30 cellular contexts compared by ENCODE assay signal in the genomic region with DNA sequence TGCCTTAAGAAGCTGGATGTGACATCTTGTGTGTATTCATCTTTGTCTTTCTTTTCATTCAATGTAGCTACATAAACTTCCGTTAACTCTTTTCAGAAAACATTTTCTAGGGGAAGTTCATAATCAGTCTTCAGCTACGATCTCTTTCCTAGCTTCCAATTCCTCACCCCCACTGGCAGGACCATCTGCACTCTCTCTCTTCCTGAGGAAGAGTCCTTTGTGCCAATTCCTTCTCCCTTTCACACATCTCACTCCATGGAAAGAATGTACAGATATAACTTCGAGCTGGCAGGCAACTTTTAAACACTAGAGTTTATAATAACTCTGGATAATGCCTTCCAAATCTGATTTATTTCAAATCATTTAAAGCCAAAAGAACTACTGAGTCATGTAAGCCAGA.
"Had no signal": no experiment of that assay in that cellular context is flagged by ENCODE, and none has a peak within 500 bp of the region (broad histone marks: within the 10 kb centered on the region; RNA-seq: fewer than 3 reads in every experiment).

No MANE protein-coding gene starts in this region.

- H3K27me3 Mint-ChIP-seq: activated CD4-positive, alpha-beta memory T cell treated with anti-CD3 and anti-CD28 coated beads for 36 hours; activated CD4-positive, alpha-beta T cell treated with anti-CD3 and anti-CD28 coated beads, Interleukin-2, amount 10 ng/mL, durations not matched to agents 24 days and 14 days; activated CD8-positive, alpha-beta memory T cell treated with anti-CD3 and anti-CD28 coated beads, Interleukin-2, amount 10 ng/mL, durations not matched to agents 7 days and 5 days; activated naive CD4-positive, alpha-beta T cell treated with anti-CD3 and anti-CD28 coated beads, Interleukin-2, amount 10 ng/mL, durations not matched to agents 7 days and 5 days; activated naive CD8-positive, alpha-beta T cell; central memory CD8-positive, alpha-beta T cell; dendritic cell treated with granulocyte-macrophage colony-stimulating factor and Interleukin-4, amounts not matched to agents 40 ng/mL and 50 ng/mL, for 4 days; T-cell had no signal

- H3K4me1 Mint-ChIP-seq: activated CD4-positive, alpha-beta T cell treated with anti-CD3 and anti-CD28 coated beads for 36 hours; activated CD4-positive, alpha-beta T cell treated with anti-CD3 and anti-CD28 coated beads, Interleukin-2, amount 10 ng/mL, durations not matched to agents 24 days and 14 days; activated CD8-positive, alpha-beta memory T cell treated with anti-CD3 and anti-CD28 coated beads, Interleukin-2, amount 10 ng/mL, durations not matched to agents 7 days and 5 days; activated naive CD4-positive, alpha-beta T cell treated with anti-CD3 and anti-CD28 coated beads, Interleukin-2, amount 10 ng/mL, durations not matched to agents 7 days and 5 days; central memory CD8-positive, alpha-beta T cell; T-cell had no signal

- H3K36me3 ChIP-seq: brain microvascular endothelial cell, colonic mucosa had no signal

- H3K4me1 ChIP-seq: colonic mucosa had no signal

- H3K9me3 ChIP-seq: colonic mucosa had no signal

- H3K9me3 Mint-ChIP-seq: activated T-helper 1 cell treated with anti-CD3 and anti-CD28 coated beads, Interleukin-12 subunit alpha, Interleukin-12 subunit beta, Interleukin-2, Interleukin-4 antibody, amounts not matched to agents 30 ng/mL and 10 ng/mL and 1 ng/mL, durations not matched to agents 14 hours and 24 hours and 36 hours; activated T-helper 2 cell treated with anti-CD3 and anti-CD28 coated beads, Interferon-gamma antibody, Interleukin-2, Interleukin-4, amounts not matched to agents 10 μg/mL and 5 μg/mL and 100 μg/mL, durations not matched to agents 14 hours and 24 hours and 36 hours; endodermal cell had no signal

- DNase-seq: activated CD4-positive, alpha-beta memory T cell treated with anti-CD3 and anti-CD28 coated beads for 36 hours; activated CD4-positive, alpha-beta T cell treated with anti-CD3 and anti-CD28 coated beads for 36 hours; activated CD4-positive, alpha-beta T cell treated with anti-CD3 and anti-CD28 coated beads, Interleukin-2, amount 10 ng/mL, durations not matched to agents 24 days and 14 days; activated CD4-positive, CD25-positive, alpha-beta regulatory T cell; activated CD4-positive, CD25-positive, alpha-beta regulatory T cell treated with anti-CD3 and anti-CD28 coated beads, Interleukin-2, amount 50 U/mL, for 72 hours; activated CD8-positive, alpha-beta memory T cell treated with anti-CD3 and anti-CD28 coated beads, Interleukin-2, amount 10 ng/mL, durations not matched to agents 7 days and 5 days; activated CD8-positive, alpha-beta memory T cell treated with anti-CD3 and anti-CD28 coated beads, Interleukin-2, amount 50 U/mL, for 4 hours; activated CD8-positive, alpha-beta T cell treated with anti-CD3 and anti-CD28 coated beads, Interleukin-2, amount 10 ng/mL, durations not matched to agents 7 days and 5 days; activated effector memory CD4-positive, alpha-beta T cell treated with anti-CD3 and anti-CD28 coated beads, Interleukin-2, amount 50 U/mL, for 16 hours; activated naive CD4-positive, alpha-beta T cell treated with anti-CD3 and anti-CD28 coated beads, Interleukin-2, amount 10 ng/mL, durations not matched to agents 7 days and 5 days; activated T-cell treated with anti-CD3 and anti-CD28 coated beads, Interleukin-2, amount 50 U/mL, for 1 hour; activated T-cell treated with anti-CD3 and anti-CD28 coated beads, Interleukin-2, amount 50 U/mL, for 48 hours; amniotic stem cell; brain microvascular endothelial cell; colonic mucosa; effector memory CD4-positive, alpha-beta T cell; endodermal cell; foreskin fibroblast; head of caudate nucleus; SW 1271; T-cell; T1000 had no signal

- H3K4me3 ChIP-seq: colonic mucosa had no signal

- H3K27me3 ChIP-seq: brain microvascular endothelial cell, colonic mucosa, dorsolateral prefrontal cortex had no signal

- H3K36me3 Mint-ChIP-seq: activated CD4-positive, alpha-beta memory T cell treated with anti-CD3 and anti-CD28 coated beads for 36 hours; activated CD8-positive, alpha-beta memory T cell treated with anti-CD3 and anti-CD28 coated beads, Interleukin-2, amount 10 ng/mL, durations not matched to agents 7 days and 5 days; activated naive CD4-positive, alpha-beta T cell treated with anti-CD3 and anti-CD28 coated beads, Interleukin-2, amount 10 ng/mL, durations not matched to agents 7 days and 5 days; activated naive CD8-positive, alpha-beta T cell; T-cell had no signal

- H3K27ac ChIP-seq: brain microvascular endothelial cell, colonic mucosa had no signal

- H3K27ac Mint-ChIP-seq: activated CD4-positive, alpha-beta memory T cell treated with anti-CD3 and anti-CD28 coated beads for 36 hours; activated CD4-positive, alpha-beta T cell treated with anti-CD3 and anti-CD28 coated beads for 36 hours; activated CD4-positive, alpha-beta T cell treated with anti-CD3 and anti-CD28 coated beads, Interleukin-2, amount 10 ng/mL, durations not matched to agents 24 days and 14 days; activated CD8-positive, alpha-beta memory T cell treated with anti-CD3 and anti-CD28 coated beads, Interleukin-2, amount 10 ng/mL, durations not matched to agents 7 days and 5 days; activated CD8-positive, alpha-beta T cell treated with anti-CD3 and anti-CD28 coated beads, Interleukin-2, amount 10 ng/mL, durations not matched to agents 7 days and 5 days; activated naive CD4-positive, alpha-beta T cell treated with anti-CD3 and anti-CD28 coated beads, Interleukin-2, amount 10 ng/mL, durations not matched to agents 7 days and 5 days; activated naive CD8-positive, alpha-beta T cell; activated T-helper 1 cell treated with anti-CD3 and anti-CD28 coated beads, Interleukin-12 subunit alpha, Interleukin-12 subunit beta, Interleukin-2, Interleukin-4 antibody, amounts not matched to agents 30 ng/mL and 10 ng/mL and 1 ng/mL, durations not matched to agents 14 hours and 24 hours and 36 hours; activated T-helper 2 cell treated with anti-CD3 and anti-CD28 coated beads, Interferon-gamma antibody, Interleukin-2, Interleukin-4, amounts not matched to agents 10 μg/mL and 5 μg/mL and 100 μg/mL, durations not matched to agents 14 hours and 24 hours and 36 hours; dendritic cell treated with granulocyte-macrophage colony-stimulating factor and Interleukin-4, amounts not matched to agents 40 ng/mL and 50 ng/mL, for 4 days; endodermal cell; T-cell; T-helper 1 cell treated with Interleukin-12 subunit alpha and Interleukin-12 subunit beta and Interleukin-4 antibody, amounts not matched to agents 30 μg/mL and 1 μg/mL, for 36 hours had no signal

- ATAC-seq: activated CD4-positive, alpha-beta T cell treated with anti-CD3 and anti-CD28 coated beads for 36 hours; activated CD8-positive, alpha-beta memory T cell treated with anti-CD3 and anti-CD28 coated beads, Interleukin-2, amount 10 ng/mL, durations not matched to agents 7 days and 5 days; activated CD8-positive, alpha-beta T cell treated with anti-CD3 and anti-CD28 coated beads, Interleukin-2, amount 10 ng/mL, durations not matched to agents 7 days and 5 days; esophagus mucosa; T-cell had no signal

- H3K4me3 Mint-ChIP-seq: activated CD4-positive, alpha-beta memory T cell treated with anti-CD3 and anti-CD28 coated beads for 36 hours; activated CD4-positive, alpha-beta T cell treated with anti-CD3 and anti-CD28 coated beads for 36 hours; activated CD4-positive, alpha-beta T cell treated with anti-CD3 and anti-CD28 coated beads, Interleukin-2, amount 10 ng/mL, durations not matched to agents 24 days and 14 days; activated CD8-positive, alpha-beta memory T cell treated with anti-CD3 and anti-CD28 coated beads, Interleukin-2, amount 10 ng/mL, durations not matched to agents 7 days and 5 days; activated CD8-positive, alpha-beta T cell treated with anti-CD3 and anti-CD28 coated beads, Interleukin-2, amount 10 ng/mL, durations not matched to agents 7 days and 5 days; activated naive CD4-positive, alpha-beta T cell treated with anti-CD3 and anti-CD28 coated beads, Interleukin-2, amount 10 ng/mL, durations not matched to agents 7 days and 5 days; activated naive CD8-positive, alpha-beta T cell; activated T-helper 1 cell treated with anti-CD3 and anti-CD28 coated beads, Interleukin-12 subunit alpha, Interleukin-12 subunit beta, Interleukin-2, Interleukin-4 antibody, amounts not matched to agents 30 ng/mL and 10 ng/mL and 1 ng/mL, durations not matched to agents 14 hours and 24 hours and 36 hours; central memory CD8-positive, alpha-beta T cell; dendritic cell treated with granulocyte-macrophage colony-stimulating factor and Interleukin-4, amounts not matched to agents 40 ng/mL and 50 ng/mL, for 4 days; endodermal cell; T-cell; T-helper 1 cell treated with Interleukin-12 subunit alpha and Interleukin-12 subunit beta and Interleukin-4 antibody, amounts not matched to agents 30 μg/mL and 1 μg/mL, for 36 hours had no signal
